In the genomic region with DNA sequence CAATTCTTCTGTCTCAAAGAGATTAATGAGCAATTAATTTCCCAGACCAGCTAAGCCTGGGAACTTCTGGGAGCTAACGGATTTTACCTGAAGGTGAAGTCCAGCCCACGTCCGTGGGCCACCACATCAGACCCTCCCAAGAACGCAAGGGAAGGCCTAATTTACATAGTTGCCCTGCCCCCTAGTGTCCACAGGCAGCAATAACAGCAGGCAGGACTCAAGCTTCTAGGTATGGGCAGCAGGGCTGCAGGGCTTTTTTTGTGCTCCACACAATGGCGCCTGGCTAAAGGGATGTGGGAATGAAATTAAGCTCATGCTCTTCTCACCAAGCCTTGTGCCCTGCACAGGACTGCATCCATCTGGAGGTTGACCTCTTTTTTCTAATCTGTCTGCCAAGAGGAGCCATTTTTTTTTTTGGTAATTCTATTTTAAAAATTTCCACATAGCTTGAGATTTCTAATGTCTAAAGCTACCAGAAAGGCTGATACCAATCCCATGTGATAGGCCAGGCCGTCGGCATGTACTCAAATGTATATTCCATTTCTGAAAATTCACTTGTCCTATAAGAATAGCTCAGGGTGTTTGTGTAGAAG, we compare ENCODE assay signal across 8 cellular contexts.
DNase-seq lines count a peak whose midpoint lies in the region; ATAC-seq lines count a peak whose summit lies in the region.

No MANE protein-coding gene starts in this region.

- no peak overlapping the region for H2BK15ac ChIP-seq in mesendoderm (replicated peaks; ENCODE audit: low read depth)

- H2BK120ac ChIP-seq in mesendoderm (ENCODE audit: low read depth, low read length), result no peak overlapping the region

- no peak overlapping the region for H3K9ac ChIP-seq in mesendoderm (ENCODE audit: low read length)

- H2BK5ac ChIP-seq in mesendoderm (ENCODE audit: low read length), result no peak overlapping the region

- no peak overlapping the region for H3K18ac ChIP-seq in mesendoderm (ENCODE audit: low read length)

- H3K4ac ChIP-seq in mesendoderm (ENCODE audit: low read depth, low read length), result no peak overlapping the region

- no peak overlapping the region for H3K27ac ChIP-seq in mesendoderm (ENCODE audit: low read depth, low read length)

- H4K8ac ChIP-seq in mesendoderm (ENCODE audit: low read depth, low read length), result no peak overlapping the region

- no peak overlapping the region for H3K27ac Mint-ChIP-seq in activated CD4-positive, alpha-beta T cell treated with anti-CD3 and anti-CD28 coated beads, Interleukin-2, amount 10 ng/mL, durations not matched to agents 7 days and 5 days

- H3K36me3 Mint-ChIP-seq in activated CD4-positive, alpha-beta T cell treated with anti-CD3 and anti-CD28 coated beads, Interleukin-2, amount 10 ng/mL, durations not matched to agents 7 days and 5 days (ENCODE audit: low read depth), result no peaks in the 10 kb centered on the region

- ATAC-seq in HG02885 (IDR thresholded peaks at IDR 0.05; ENCODE audit: poor library complexity, unreplicated experiment), result peak; percentile 61

- no peaks in the 10 kb centered on the region for H3K79me2 ChIP-seq in mesendoderm (ENCODE audit: control insufficient read depth, insufficient read depth, low read length)

- no peak overlapping the region for H3K23ac ChIP-seq in mesendoderm (ENCODE audit: low read length)

- H3K4me1 ChIP-seq in mesendoderm (ENCODE audit: control insufficient read depth, low read depth, low read length), result no peaks in the 10 kb centered on the region

- no peak overlapping the region for H3K4me3 Mint-ChIP-seq in activated CD4-positive, alpha-beta T cell treated with anti-CD3 and anti-CD28 coated beads, Interleukin-2, amount 10 ng/mL, durations not matched to agents 7 days and 5 days

- no peaks in the 10 kb centered on the region for H3K27me3 ChIP-seq in mesendoderm (ENCODE audit: insufficient read depth, low read length, poor library complexity)

- peak; percentile 23 for DNase-seq in NCI-H2029 (lab: John Stamatoyannopoulos, UW)
- no peak for DNase-seq in NCI-H2029 treated with DMSO at 0.1 percent for 48 hours (lab: John Stamatoyannopoulos, UW)
- DNase-seq in NCI-H345 (lab: John Stamatoyannopoulos, UW), result peak; percentile 55
- DNase-seq in activated CD4-positive, alpha-beta T cell treated with anti-CD3 and anti-CD28 coated beads, Interleukin-2, amount 10 ng/mL, durations not matched to agents 7 days and 5 days, result peak; percentile 44
- peak; percentile 5 for DNase-seq in effector CD8-positive, alpha-beta T cell (lab: John Stamatoyannopoulos, UW)
- peak; percentile 81 for DNase-seq in mesendoderm
- peak; percentile 7 to 15 for DNase-seq in stimulated activated CD8-positive, alpha-beta memory T cell treated with anti-CD3 and anti-CD28 coated beads, Interleukin-7, amount 100 ng/mL, for 48 hours (ENCODE audit: extremely low read depth in 1 of 2, low read depth in 1 of 2)

- H3K56ac ChIP-seq in mesendoderm (ENCODE audit: low read length), result no peak overlapping the region

- no peak overlapping the region for H2AK5ac ChIP-seq in mesendoderm (ENCODE audit: low read length)

- WGBS in mesendoderm (ENCODE audit: extremely low coverage, insufficient coverage, low lambda C conversion rate), result no CpG with 5 or more reads among the region's 7 CpGs

- no peak overlapping the region for H4K5ac ChIP-seq in mesendoderm (ENCODE audit: low read length)

- no peaks in the 10 kb centered on the region for H3K4me1 Mint-ChIP-seq in activated CD4-positive, alpha-beta T cell treated with anti-CD3 and anti-CD28 coated beads, Interleukin-2, amount 10 ng/mL, durations not matched to agents 7 days and 5 days

- H3K79me1 ChIP-seq in mesendoderm (ENCODE audit: low read length), result no peaks in the 10 kb centered on the region

- CTCF ChIA-PET in activated CD4-positive, alpha-beta T cell treated with anti-CD3 and anti-CD28 coated beads, Interleukin-2, amount 10 ng/mL, durations not matched to agents 7 days and 5 days (lab: Charles Lee), result interaction anchor here (0.5 to 1.9 kb wide), 15 partner anchors 10 to 640 kb away, joined by 3 to 8 read pairs (median 4); no protein-coding TSS in a partner anchor

- no peak overlapping the region for H3K4me2 ChIP-seq in mesendoderm (ENCODE audit: low read length)

- H3K9me3 Mint-ChIP-seq in activated CD4-positive, alpha-beta T cell treated with anti-CD3 and anti-CD28 coated beads, Interleukin-2, amount 10 ng/mL, durations not matched to agents 7 days and 5 days, result no peaks in the 10 kb centered on the region

- peaks cover 6% of the 10 kb centered on the region for H3K27me3 Mint-ChIP-seq in activated CD4-positive, alpha-beta T cell treated with anti-CD3 and anti-CD28 coated beads, Interleukin-2, amount 10 ng/mL, durations not matched to agents 7 days and 5 days

- POLR2A ChIA-PET in activated CD4-positive, alpha-beta T cell treated with anti-CD3 and anti-CD28 coated beads, Interleukin-2, amount 10 ng/mL, durations not matched to agents 7 days and 5 days (lab: Charles Lee), result no interaction called here

- no peaks in the 10 kb centered on the region for H3K36me3 ChIP-seq in mesendoderm (ENCODE audit: control insufficient read depth, insufficient read depth, low read length)

- no peak overlapping the region for H3K4me3 ChIP-seq in mesendoderm (ENCODE audit: low read length)
